ENCODE assay signal across 1 cellular context in the genomic region with DNA sequence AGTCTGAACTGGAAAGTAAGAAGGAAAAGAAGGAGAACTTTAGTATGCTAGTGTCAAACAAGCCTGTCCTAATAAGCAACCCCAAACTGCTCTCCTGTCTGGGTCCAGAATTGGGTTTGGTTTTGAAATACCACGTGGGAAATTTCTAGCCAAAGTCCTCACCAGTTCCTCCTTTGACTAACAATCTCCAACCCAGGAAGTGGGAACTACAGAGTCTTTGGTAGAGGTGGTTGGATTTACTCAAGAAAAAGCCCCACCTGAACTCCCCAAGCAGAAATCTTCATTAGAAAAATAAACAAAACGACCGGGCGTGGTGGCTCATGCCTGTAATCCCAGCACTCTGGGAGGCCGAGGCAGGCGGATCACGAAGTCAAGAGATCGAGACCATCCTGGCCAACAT.
TF ChIP-seq lines count a peak whose summit lies in the region.

No MANE protein-coding gene starts in this region.

TF ChIP-seq in GM23338, 12 proteins besides CTCF, POLR2A, EP300 and RAD21 (continued from another document):
- TF ChIP-seq, protein P1, sequence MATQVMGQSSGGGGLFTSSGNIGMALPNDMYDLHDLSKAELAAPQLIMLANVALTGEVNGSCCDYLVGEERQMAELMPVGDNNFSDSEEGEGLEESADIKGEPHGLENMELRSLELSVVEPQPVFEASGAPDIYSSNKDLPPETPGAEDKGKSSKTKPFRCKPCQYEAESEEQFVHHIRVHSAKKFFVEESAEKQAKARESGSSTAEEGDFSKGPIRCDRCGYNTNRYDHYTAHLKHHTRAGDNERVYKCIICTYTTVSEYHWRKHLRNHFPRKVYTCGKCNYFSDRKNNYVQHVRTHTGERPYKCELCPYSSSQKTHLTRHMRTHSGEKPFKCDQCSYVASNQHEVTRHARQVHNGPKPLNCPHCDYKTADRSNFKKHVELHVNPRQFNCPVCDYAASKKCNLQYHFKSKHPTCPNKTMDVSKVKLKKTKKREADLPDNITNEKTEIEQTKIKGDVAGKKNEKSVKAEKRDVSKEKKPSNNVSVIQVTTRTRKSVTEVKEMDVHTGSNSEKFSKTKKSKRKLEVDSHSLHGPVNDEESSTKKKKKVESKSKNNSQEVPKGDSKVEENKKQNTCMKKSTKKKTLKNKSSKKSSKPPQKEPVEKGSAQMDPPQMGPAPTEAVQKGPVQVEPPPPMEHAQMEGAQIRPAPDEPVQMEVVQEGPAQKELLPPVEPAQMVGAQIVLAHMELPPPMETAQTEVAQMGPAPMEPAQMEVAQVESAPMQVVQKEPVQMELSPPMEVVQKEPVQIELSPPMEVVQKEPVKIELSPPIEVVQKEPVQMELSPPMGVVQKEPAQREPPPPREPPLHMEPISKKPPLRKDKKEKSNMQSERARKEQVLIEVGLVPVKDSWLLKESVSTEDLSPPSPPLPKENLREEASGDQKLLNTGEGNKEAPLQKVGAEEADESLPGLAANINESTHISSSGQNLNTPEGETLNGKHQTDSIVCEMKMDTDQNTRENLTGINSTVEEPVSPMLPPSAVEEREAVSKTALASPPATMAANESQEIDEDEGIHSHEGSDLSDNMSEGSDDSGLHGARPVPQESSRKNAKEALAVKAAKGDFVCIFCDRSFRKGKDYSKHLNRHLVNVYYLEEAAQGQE (IDR thresholded peaks at IDR 0.05; ENCODE audit: unreplicated experiment) = no peak
- TF ChIP-seq STAT1 (IDR thresholded peaks at IDR 0.05; ENCODE audit: unreplicated experiment) = no peak
- no peak for TF ChIP-seq CREB1 (CRISPR knock-in tag; IDR thresholded peaks at IDR 0.05; ENCODE audit: low read depth)
- no peak for TF ChIP-seq EZH2 (IDR thresholded peaks at IDR 0.05; ENCODE audit: low read depth, unreplicated experiment)
- no peak for TF ChIP-seq ZNF331 (CRISPR knock-in tag; IDR thresholded peaks at IDR 0.05; ENCODE audit: low read depth)
- no peak for TF ChIP-seq EZH2phosphoT487 (IDR thresholded peaks at IDR 0.05; ENCODE audit: unreplicated experiment)
- no peak for TF ChIP-seq POLR2AphosphoS5 (IDR thresholded peaks at IDR 0.05; ENCODE audit: low read depth)
- no peak for TF ChIP-seq NANOG (IDR thresholded peaks at IDR 0.05; ENCODE audit: borderline replicate concordance)
- TF ChIP-seq JUNB (IDR thresholded peaks at IDR 0.05; ENCODE audit: unreplicated experiment) = no peak
- TF ChIP-seq, protein P2, sequence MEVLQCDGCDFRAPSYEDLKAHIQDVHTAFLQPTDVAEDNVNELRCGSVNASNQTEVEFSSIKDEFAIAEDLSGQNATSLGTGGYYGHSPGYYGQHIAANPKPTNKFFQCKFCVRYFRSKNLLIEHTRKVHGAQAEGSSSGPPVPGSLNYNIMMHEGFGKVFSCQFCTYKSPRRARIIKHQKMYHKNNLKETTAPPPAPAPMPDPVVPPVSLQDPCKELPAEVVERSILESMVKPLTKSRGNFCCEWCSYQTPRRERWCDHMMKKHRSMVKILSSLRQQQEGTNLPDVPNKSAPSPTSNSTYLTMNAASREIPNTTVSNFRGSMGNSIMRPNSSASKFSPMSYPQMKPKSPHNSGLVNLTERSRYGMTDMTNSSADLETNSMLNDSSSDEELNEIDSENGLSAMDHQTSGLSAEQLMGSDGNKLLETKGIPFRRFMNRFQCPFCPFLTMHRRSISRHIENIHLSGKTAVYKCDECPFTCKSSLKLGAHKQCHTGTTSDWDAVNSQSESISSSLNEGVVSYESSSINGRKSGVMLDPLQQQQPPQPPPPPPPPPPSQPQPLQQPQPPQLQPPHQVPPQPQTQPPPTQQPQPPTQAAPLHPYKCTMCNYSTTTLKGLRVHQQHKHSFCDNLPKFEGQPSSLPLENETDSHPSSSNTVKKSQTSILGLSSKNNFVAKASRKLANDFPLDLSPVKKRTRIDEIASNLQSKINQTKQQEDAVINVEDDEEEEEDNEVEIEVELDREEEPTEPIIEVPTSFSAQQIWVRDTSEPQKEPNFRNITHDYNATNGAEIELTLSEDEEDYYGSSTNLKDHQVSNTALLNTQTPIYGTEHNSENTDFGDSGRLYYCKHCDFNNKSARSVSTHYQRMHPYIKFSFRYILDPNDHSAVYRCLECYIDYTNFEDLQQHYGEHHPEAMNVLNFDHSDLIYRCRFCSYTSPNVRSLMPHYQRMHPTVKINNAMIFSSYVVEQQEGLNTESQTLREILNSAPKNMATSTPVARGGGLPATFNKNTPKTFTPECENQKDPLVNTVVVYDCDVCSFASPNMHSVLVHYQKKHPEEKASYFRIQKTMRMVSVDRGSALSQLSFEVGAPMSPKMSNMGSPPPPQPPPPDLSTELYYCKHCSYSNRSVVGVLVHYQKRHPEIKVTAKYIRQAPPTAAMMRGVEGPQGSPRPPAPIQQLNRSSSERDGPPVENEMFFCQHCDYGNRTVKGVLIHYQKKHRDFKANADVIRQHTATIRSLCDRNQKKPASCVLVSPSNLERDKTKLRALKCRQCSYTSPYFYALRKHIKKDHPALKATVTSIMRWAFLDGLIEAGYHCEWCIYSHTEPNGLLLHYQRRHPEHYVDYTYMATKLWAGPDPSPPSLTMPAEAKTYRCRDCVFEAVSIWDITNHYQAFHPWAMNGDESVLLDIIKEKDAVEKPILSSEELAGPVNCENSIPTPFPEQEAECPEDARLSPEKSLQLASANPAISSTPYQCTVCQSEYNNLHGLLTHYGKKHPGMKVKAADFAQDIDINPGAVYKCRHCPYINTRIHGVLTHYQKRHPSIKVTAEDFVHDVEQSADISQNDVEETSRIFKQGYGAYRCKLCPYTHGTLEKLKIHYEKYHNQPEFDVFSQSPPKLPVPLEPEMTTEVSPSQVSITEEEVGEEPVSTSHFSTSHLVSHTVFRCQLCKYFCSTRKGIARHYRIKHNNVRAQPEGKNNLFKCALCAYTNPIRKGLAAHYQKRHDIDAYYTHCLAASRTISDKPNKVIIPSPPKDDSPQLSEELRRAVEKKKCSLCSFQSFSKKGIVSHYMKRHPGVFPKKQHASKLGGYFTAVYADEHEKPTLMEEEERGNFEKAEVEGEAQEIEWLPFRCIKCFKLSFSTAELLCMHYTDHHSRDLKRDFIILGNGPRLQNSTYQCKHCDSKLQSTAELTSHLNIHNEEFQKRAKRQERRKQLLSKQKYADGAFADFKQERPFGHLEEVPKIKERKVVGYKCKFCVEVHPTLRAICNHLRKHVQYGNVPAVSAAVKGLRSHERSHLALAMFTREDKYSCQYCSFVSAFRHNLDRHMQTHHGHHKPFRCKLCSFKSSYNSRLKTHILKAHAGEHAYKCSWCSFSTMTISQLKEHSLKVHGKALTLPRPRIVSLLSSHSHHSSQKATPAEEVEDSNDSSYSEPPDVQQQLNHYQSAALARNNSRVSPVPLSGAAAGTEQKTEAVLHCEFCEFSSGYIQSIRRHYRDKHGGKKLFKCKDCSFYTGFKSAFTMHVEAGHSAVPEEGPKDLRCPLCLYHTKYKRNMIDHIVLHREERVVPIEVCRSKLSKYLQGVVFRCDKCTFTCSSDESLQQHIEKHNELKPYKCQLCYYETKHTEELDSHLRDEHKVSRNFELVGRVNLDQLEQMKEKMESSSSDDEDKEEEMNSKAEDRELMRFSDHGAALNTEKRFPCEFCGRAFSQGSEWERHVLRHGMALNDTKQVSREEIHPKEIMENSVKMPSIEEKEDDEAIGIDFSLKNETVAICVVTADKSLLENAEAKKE (CRISPR knock-in tag; IDR thresholded peaks at IDR 0.05) = no peak
